ENCODE assay signal across 28 cellular contexts in the genomic region with DNA sequence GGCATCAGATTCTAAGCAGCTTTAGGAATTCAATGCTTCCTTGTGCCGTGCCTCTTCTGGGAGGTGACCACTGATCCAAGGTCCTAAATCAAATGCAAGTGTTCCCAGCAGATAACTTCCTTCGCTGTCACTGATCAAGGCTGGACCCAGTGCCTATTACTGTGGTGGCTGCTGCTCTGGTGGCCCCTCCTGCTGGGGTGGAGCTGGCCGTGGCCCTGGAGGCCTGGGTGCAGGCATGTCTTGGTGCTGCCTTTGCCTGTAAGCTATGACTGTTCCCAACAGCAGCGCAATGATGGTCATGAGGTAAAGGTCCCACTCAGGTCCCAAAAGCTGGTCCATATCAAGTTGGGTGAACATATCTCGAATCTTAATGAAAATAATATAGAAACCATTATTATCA.
"Had no signal": no experiment of that assay in that cellular context is flagged by ENCODE, and none has a peak within 500 bp of the region (broad histone marks: within the 10 kb centered on the region; RNA-seq: fewer than 3 reads in every experiment).

No MANE protein-coding gene starts in this region.

- H3K4me1 ChIP-seq: SJCRH30 had no signal

- H3K4me2 ChIP-seq: SK-N-SH had no signal

- ATAC-seq: activated T-helper 17 cell treated with anti-CD3 and anti-CD28 coated beads, Interleukin-2, amount 50 U/mL, for 72 hours; Panc1 had no signal

- H3K4me3 Mint-ChIP-seq: activated CD4-positive, alpha-beta memory T cell treated with anti-CD3 and anti-CD28 coated beads for 36 hours; activated T-helper 17 cell treated with anti-CD3 and anti-CD28 coated beads, Interleukin-2, amount 50 U/mL, for 72 hours; brain; T-helper 2 cell treated with Interferon-gamma antibody and Interleukin-4, amounts not matched to agents 5 μg/mL and 100 μg/mL, for 36 hours had no signal

- H3K27ac ChIP-seq: SJCRH30 had no signal

- H3K27me3 Mint-ChIP-seq: activated CD4-positive, alpha-beta memory T cell treated with anti-CD3 and anti-CD28 coated beads for 36 hours; activated T-helper 17 cell treated with anti-CD3 and anti-CD28 coated beads, Interleukin-2, amount 50 U/mL, for 72 hours; brain had no signal

- H3K9me3 ChIP-seq: SJCRH30, SK-N-SH had no signal

- H3K4me3 ChIP-seq: SJCRH30 had no signal

- H3K9me3 Mint-ChIP-seq: activated CD4-positive, alpha-beta memory T cell treated with anti-CD3 and anti-CD28 coated beads for 36 hours; activated T-helper 17 cell treated with anti-CD3 and anti-CD28 coated beads, Interleukin-2, amount 50 U/mL, for 72 hours; brain; T-helper 2 cell treated with Interferon-gamma antibody and Interleukin-4, amounts not matched to agents 5 μg/mL and 100 μg/mL, for 36 hours had no signal

- H3K27ac Mint-ChIP-seq: activated CD4-positive, alpha-beta memory T cell treated with anti-CD3 and anti-CD28 coated beads for 36 hours; activated T-helper 17 cell treated with anti-CD3 and anti-CD28 coated beads, Interleukin-2, amount 50 U/mL, for 72 hours; T-helper 2 cell treated with Interferon-gamma antibody and Interleukin-4, amounts not matched to agents 5 μg/mL and 100 μg/mL, for 36 hours had no signal

- H3K9ac ChIP-seq: SK-N-SH had no signal

- H3K27me3 ChIP-seq: SJCRH30 had no signal

- DNase-seq: activated CD4-positive, alpha-beta memory T cell treated with anti-CD3 and anti-CD28 coated beads for 36 hours; activated CD4-positive, alpha-beta T cell treated with anti-CD3 and anti-CD28 coated beads for 48 hours; activated CD4-positive, CD25-positive, alpha-beta regulatory T cell treated with anti-CD3 and anti-CD28 coated beads, Interleukin-2, amount 50 U/mL, for 72 hours; activated CD8-positive, alpha-beta memory T cell treated with anti-CD3 and anti-CD28 coated beads for 24 hours; activated gamma-delta T cell; activated naive CD4-positive, alpha-beta T cell treated with anti-CD3 and anti-CD28 coated beads, Interleukin-2, amount 50 U/mL, for 16 hours; activated T-cell treated with anti-CD3 and anti-CD28 coated beads, Interleukin-2, amount 50 U/mL, for 48 hours; amygdala; IMR-90; KG1; MV-4-11; NCI-H1092 treated with DMSO at 0.1 percent for 48 hours; NCI-H1417 treated with DMSO at 0.1 percent for 48 hours; NCI-H1694; NCI-H2029; NCI-H2107; NCI-H226; NCI-H82; NK-92 treated with Interleukin-12 subunit alpha and Interleukin-12 subunit beta, amount 100 ng/mL, for 24 hours; OCI-M1; Right ventricle myocardium superior; RPMI8226; SJCRH30; SK-N-SH had no signal
